19 cellular contexts compared by ENCODE assay signal in genomic region chr5:87844449-87844848, GRCh38.
DNase-seq lines count a peak whose midpoint lies in the region; ATAC-seq and TF ChIP-seq lines count a peak whose summit lies in the region.
"Had no signal": no experiment of that assay in that cellular context is flagged by ENCODE, and none has a peak within 500 bp of the region (broad histone marks: within the 10 kb centered on the region; RNA-seq: fewer than 3 reads in every experiment).

No MANE protein-coding gene starts in this region.

- TF ChIP-seq CTCF in MCF 10A (IDR thresholded peaks at IDR 0.05; ENCODE audit: unreplicated experiment) = peak; percentile 9
- TF ChIP-seq CTCF in mammary epithelial cell (conservative IDR thresholded peaks at IDR 0.05 in 1 of 2, IDR thresholded peaks at IDR 0.05 in 1 of 2; ENCODE audit: extremely low read depth in 1 of 2, insufficient read depth in 1 of 2, low read depth in 1 of 2, low read length in 2 of 2) = peak in 1 of 2 donors; percentile 26
- TF ChIP-seq CTCF in ascending aorta (IDR thresholded peaks at IDR 0.05) = no peak

- H3K4me1 ChIP-seq in mammary epithelial cell (ENCODE audit: insufficient read depth, low read length) (no peaks in the 10 kb centered on the region), ascending aorta (no peaks in the 10 kb centered on the region)
- H3K4me1 ChIP-seq: BLaER1 had no signal

- H3K27ac ChIP-seq in mammary epithelial cell (ENCODE audit: insufficient read depth, low read depth, low read length) (no peak overlapping the region), ascending aorta (no peak overlapping the region)
- H3K27ac ChIP-seq: BLaER1 had no signal

- H3K4me3 ChIP-seq in mammary epithelial cell (replicated peaks in 1 of 3; ENCODE audit: insufficient read depth in 1 of 3, low read depth in 2 of 3, low read length in 3 of 3) (no peak overlapping the region), ascending aorta (no peak overlapping the region)
- H3K4me3 ChIP-seq: BLaER1 had no signal

- ATAC-seq in T-helper 17 cell = no peak

- no peaks in the 10 kb centered on the region for H3K36me3 Mint-ChIP-seq in MCF 10A (ENCODE audit: insufficient read depth, unreplicated experiment)
- H3K36me3 Mint-ChIP-seq in T-helper 17 cell (ENCODE audit: low read depth) = no peaks in the 10 kb centered on the region
- H3K36me3 Mint-ChIP-seq: CD8-positive, alpha-beta memory T cell had no signal

- H3K27ac Mint-ChIP-seq in MCF 10A (ENCODE audit: low read depth, unreplicated experiment) (no peak overlapping the region), T-helper 17 cell (no peak overlapping the region)
- H3K27ac Mint-ChIP-seq: CD8-positive, alpha-beta memory T cell; HFFc6 had no signal

- in situ Hi-C loops in mammary epithelial cell (cut with MboI; ENCODE audit: low sequenced_read_pairs in 2 of 2) = no loop called here
- in situ Hi-C loops in SK-MEL-5 (cut with HindIII; ENCODE audit: low pct_unique_long_range_greater_than_20kb, low sequenced_read_pairs) = no loop called here

- H3K9me3 ChIP-seq in mammary epithelial cell (replicated peaks; ENCODE audit: insufficient read depth, low read length) = no peaks in the 10 kb centered on the region
- H3K9me3 ChIP-seq in T-helper 17 cell (ENCODE audit: control insufficient read depth, low read length, poor library complexity, severe bottlenecking) = no peaks in the 10 kb centered on the region
- H3K9me3 ChIP-seq in ascending aorta = peaks cover 0 to 2% of the 10 kb centered on the region in 2 donors

- H3K9me3 Mint-ChIP-seq in MCF 10A (ENCODE audit: unreplicated experiment) = peaks cover 10% of the 10 kb centered on the region

- intact Hi-C loops in MCF 10A (cut with micrococcal nuclease) = no loop called here
- intact Hi-C loops in mammary epithelial cell (cut with micrococcal nuclease) = no loop called here
- intact Hi-C loops in ascending aorta (cut with DNase I) = no loop called here

- no peak overlapping the region for H2AFZ ChIP-seq in mammary epithelial cell (ENCODE audit: low read depth, low read length)

- H4K20me1 ChIP-seq in mammary epithelial cell (ENCODE audit: insufficient read depth, low read length) = no peaks in the 10 kb centered on the region
- H4K20me1 ChIP-seq: BLaER1 had no signal

- H3K27me3 ChIP-seq in mammary epithelial cell (ENCODE audit: insufficient read depth, low read length) = no peaks in the 10 kb centered on the region
- H3K27me3 ChIP-seq in ascending aorta = no peaks in the 10 kb centered on the region
- H3K27me3 ChIP-seq: BLaER1 had no signal

- dilution Hi-C loops in mammary epithelial cell (cut with HindIII; ENCODE audit: low sequenced_read_pairs) = no loop called here

- H3K27me3 Mint-ChIP-seq in MCF 10A (ENCODE audit: insufficient read depth, unreplicated experiment) (peaks cover 35% of the 10 kb centered on the region), T-helper 17 cell (no peaks in the 10 kb centered on the region)

- DNase-seq in MCF 10A (ENCODE audit: unreplicated experiment) = peak; percentile 2
- DNase-seq in mammary epithelial cell = no peak
- peak; percentile 3 for DNase-seq in NAMALWA (ENCODE audit: low spot score)
- DNase-seq in SK-MEL-5 (ENCODE audit: low read depth, low spot score) = peak; percentile 38
- DNase-seq in T-helper 17 cell = no peak
- DNase-seq in stimulated activated CD4-positive, alpha-beta T cell treated with anti-CD3 and anti-CD28 coated beads, Interleukin-4, amount 100 ng/mL, for 4 hours = no peak
- no peak for DNase-seq in ascending aorta (ENCODE audit: low spot score in 2 of 2)
- no peak for DNase-seq in DMS79 (lab: John Stamatoyannopoulos, UW)
- DNase-seq: CD8-positive, alpha-beta memory T cell; HFFc6; IMR-90; Kasumi-1; MV-4-11; NCI-H1436 treated with DMSO at 0.1 percent for 48 hours; NCI-H2029 treated with DMSO at 0.1 percent for 48 hours; NCI-H2171 treated with DMSO at 0.1 percent for 48 hours; NCI-H446 treated with DMSO at 0.1 percent for 48 hours; NCI-H774 had no signal

- CTCF ChIA-PET in MCF 10A (lab: Yijun Ruan, JAX) (interaction anchor here (0.5 to 1.6 kb wide), 4 partner anchors 11 to 433 kb away, joined by 3 read pairs; no protein-coding TSS in a partner anchor), mammary epithelial cell (lab: Charles Lee; ENCODE audit: low non-redundant PET) (interaction anchor here (1.0 kb wide), 1 partner anchor 371 kb away, joined by 5 read pairs; no protein-coding TSS in a partner anchor)

- BruUV-seq in MCF 10A (replicated peaks; lab: Mats Ljungman, UMichigan) (no TSS peak), mammary epithelial cell (replicated peaks; lab: Mats Ljungman, UMichigan) (no TSS peak)

- H3K4me2 ChIP-seq in mammary epithelial cell (ENCODE audit: insufficient read depth, low read depth, low read length) = no peak overlapping the region
- H3K4me2 ChIP-seq: BLaER1 had no signal

- POLR2A ChIA-PET in MCF 10A (lab: Yijun Ruan, JAX) = no interaction called here

- H3K4me1 Mint-ChIP-seq in MCF 10A (ENCODE audit: insufficient read depth, unreplicated experiment) = no peaks in the 10 kb centered on the region
- H3K4me1 Mint-ChIP-seq in T-helper 17 cell = no peaks in the 10 kb centered on the region
- H3K4me1 Mint-ChIP-seq: CD8-positive, alpha-beta memory T cell had no signal

- H3K4me3 Mint-ChIP-seq in MCF 10A (ENCODE audit: unreplicated experiment) (no peak overlapping the region), T-helper 17 cell (no peak overlapping the region)
- H3K4me3 Mint-ChIP-seq: CD8-positive, alpha-beta memory T cell; HFFc6 had no signal

- WGBS in mammary epithelial cell (ENCODE audit: low coverage, missing lambda C conversion rate) = 65% methylated on average over 1 of the region's 1 CpG

- H3K9ac ChIP-seq in mammary epithelial cell (ENCODE audit: insufficient read depth, low read length) = no peak overlapping the region
- H3K9ac ChIP-seq: BLaER1 had no signal

- no peaks in the 10 kb centered on the region for H3K36me3 ChIP-seq in mammary epithelial cell (ENCODE audit: insufficient read depth, low read length)
- H3K36me3 ChIP-seq in ascending aorta = no peaks in the 10 kb centered on the region
- H3K36me3 ChIP-seq: BLaER1 had no signal

- H3K79me2 ChIP-seq in mammary epithelial cell (ENCODE audit: insufficient read depth, low read length) = no peaks in the 10 kb centered on the region

Comparison
In these comparisons a context has a peak if more than half of its experiments do, and no peak if none do; other contexts are left out.
1. DNase-seq: peak in MCF 10A (single experiment), NAMALWA (single experiment) and SK-MEL-5 (single experiment); none in mammary epithelial cell (single experiment), T-helper 17 cell (0 of 3), stimulated activated CD4-positive, alpha-beta T cell treated with anti-CD3 and anti-CD28 coated beads, Interleukin-4, amount 100 ng/mL, for 4 hours (0 of 2), ascending aorta (0 of 2) and DMS79 (single experiment).